In the genomic region with DNA sequence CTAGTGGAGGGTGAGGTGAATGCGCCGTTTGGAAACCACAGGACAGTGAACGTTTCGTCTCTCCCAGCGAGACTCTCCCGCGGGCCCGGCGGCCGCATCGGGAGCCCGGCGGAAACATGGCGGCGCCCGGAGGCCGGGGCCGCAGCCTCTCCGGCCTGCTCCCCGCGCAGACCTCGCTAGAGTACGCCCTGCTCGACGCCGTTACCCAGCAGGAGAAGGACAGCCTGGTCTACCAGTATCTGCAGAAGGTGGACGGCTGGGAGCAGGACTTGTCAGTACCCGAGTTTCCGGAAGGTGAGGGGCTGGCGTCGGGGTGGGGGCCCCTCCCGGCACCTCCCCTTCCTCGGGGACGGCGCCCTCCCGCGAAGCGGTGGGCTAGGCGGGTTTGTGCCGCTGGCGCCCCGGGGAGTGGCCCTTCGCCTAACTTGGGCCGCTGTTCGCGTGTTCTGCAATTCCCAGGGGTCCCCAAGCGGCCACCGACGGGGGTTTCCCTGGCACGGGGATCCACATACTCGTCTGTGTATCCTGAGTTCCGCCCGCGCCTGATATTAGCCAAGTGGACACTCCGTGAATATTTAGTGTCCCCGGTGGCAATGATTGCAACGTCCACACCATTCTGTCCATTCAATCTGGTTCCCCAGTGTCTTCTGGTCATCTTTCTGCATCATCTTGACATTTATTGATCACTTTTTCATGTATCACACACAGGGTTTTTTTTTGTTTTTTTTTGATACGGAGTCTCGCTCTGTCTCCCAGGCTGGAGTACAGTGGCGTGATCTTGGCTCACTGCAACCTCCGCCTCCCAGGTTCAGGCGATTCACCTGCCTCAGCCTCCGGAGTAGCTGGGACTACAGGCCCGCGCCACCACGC, we compare ENCODE assay signal across 8 cellular contexts. TPM values are rescaled to one million over a fixed set of nuclear protein-coding genes. Genes with fewer than 3 reads are reported as not detected.
DNase-seq lines count a peak whose midpoint lies in the region; ATAC-seq, FAIRE-seq and TF ChIP-seq lines count a peak whose summit lies in the region.

No MANE protein-coding gene starts in this region.

- no peak for FAIRE-seq in HTR-8/SVneo (lab: Jason Lieb, UNC)

- 1 to 2% methylated on average over 43 to 56 of the region's 66 CpGs for WGBS in body of pancreas, 2 donors
- 1 to 2% methylated on average over 66 of the region's 66 CpGs for WGBS in sigmoid colon, 2 donors

- H3K27me3 ChIP-seq in body of pancreas: no peaks in the 10 kb centered on the region
- no peaks in the 10 kb centered on the region for H3K27me3 ChIP-seq in sigmoid colon

- peak; percentile 73 for ATAC-seq in body of pancreas

- H3K4me3 ChIP-seq in body of pancreas: peak overlapping the region; percentile 86 to 90
- H3K4me3 ChIP-seq in iPS-11a (ENCODE audit: low read depth, low read length): peak overlapping the region; percentile 88
- peak overlapping the region; percentile 64 to 84 (median 76) for H3K4me3 ChIP-seq in sigmoid colon

- intact Hi-C loops in body of pancreas (cut with DNase I): no loop called here
- intact Hi-C loops in sigmoid colon (cut with DNase I): loop anchor here (2.0 to 5.0 kb wide), 3 partner anchors 54 to 173 kb away; no protein-coding TSS in a partner anchor

- no peak for TF ChIP-seq EP300 in sigmoid colon (IDR thresholded peaks at IDR 0.05)

- H3K27ac ChIP-seq in body of pancreas (peak overlapping the region; percentile 63 to 98 (median 94)), sigmoid colon (peak overlapping the region; percentile 84 to 91 (median 88))

- DNase-seq in DMS53 (lab: John Stamatoyannopoulos, UW): peak; percentile 85
- DNase-seq in GM20000 (ENCODE audit: low spot score): peak; percentile 64
- peak; percentile 32 for DNase-seq in HTR-8/SVneo (ENCODE audit: insufficient read length, low spot score)
- DNase-seq in T-helper 22 cell (ENCODE audit: low read depth): peak; percentile 19
- peak; percentile 48 to 67 (median 54) for DNase-seq in body of pancreas
- DNase-seq in sigmoid colon: peak; percentile 79
- DNase-seq in NCI-H2107 (lab: John Stamatoyannopoulos, UW): no peak

- no peaks in the 10 kb centered on the region for H3K9me3 ChIP-seq in body of pancreas
- no peaks in the 10 kb centered on the region for H3K9me3 ChIP-seq in sigmoid colon

- TF ChIP-seq CTCF in GM20000 (IDR thresholded peaks at IDR 0.05; ENCODE audit: extremely low read depth, missing control alignments) (no peak), body of pancreas (IDR thresholded peaks at IDR 0.05) (peak in 2 of 7 experiments; percentile 28 to 34), sigmoid colon (IDR thresholded peaks at IDR 0.05) (peak in 1 of 4 experiments; percentile 40)

- H3K36me3 ChIP-seq in body of pancreas (replicated peaks in 1 of 2; ENCODE audit: insufficient read depth in 1 of 2, low read depth in 2 of 2): no peaks in the 10 kb centered on the region
- peaks cover 0 to 16% (median 6%) of the 10 kb centered on the region in 4 donors for H3K36me3 ChIP-seq in sigmoid colon

- H3K4me1 ChIP-seq in body of pancreas (peaks cover 61% of the 10 kb centered on the region), sigmoid colon (peaks cover 0 to 69% (median 42%) of the 10 kb centered on the region in 4 donors)

- TF ChIP-seq POLR2A in body of pancreas (IDR thresholded peaks at IDR 0.05) (peak; percentile 30 to 58 (median 54)), sigmoid colon (IDR thresholded peaks at IDR 0.05) (no peak)

RNA-seq across cellular contexts. Expression of gene NHLRC2, which starts 0.5 kb away (rescaled TPM):
- total RNA-seq in body of pancreas (10 to 100 TPM; 17.9 to 50.4 TPM), sigmoid colon (10 to 100 TPM; 31.0 to 67.8 (median 41.3) TPM)
- polyA plus RNA-seq in sigmoid colon: 1 to 10 TPM; 2.4 to 4.9 (median 2.5) TPM

RNA-seq across cellular contexts. Expression of gene DCLRE1A, which starts 1.1 kb away (rescaled TPM):
- total RNA-seq in body of pancreas (1 to 10 TPM; 4.6 to 5.2 TPM), sigmoid colon (1 to 10 TPM; 4.8 to 7.5 (median 4.9) TPM)
- polyA plus RNA-seq in sigmoid colon: 1 to 10 TPM; 3.0 to 4.1 (median 3.5) TPM

Comparison
In these comparisons a context has a peak if more than half of its experiments do, and no peak if none do; other contexts are left out.
1. POLR2A ChIP-seq: peak in body of pancreas (3 of 3); none in sigmoid colon (0 of 2).
2. Peak in every context shown above with its lines, with median percentiles within 50 percentile points of each other: H3K4me3 ChIP-seq.